In genomic region chr4:8874896-8875680, GRCh38 we compare ENCODE assay signal across 18 cellular contexts. TPM values are rescaled to one million over a fixed set of nuclear protein-coding genes. Genes with fewer than 3 reads are reported as not detected.
DNase-seq lines count a peak whose midpoint lies in the region; ATAC-seq and TF ChIP-seq lines count a peak whose summit lies in the region.
"Had no signal": no experiment of that assay in that cellular context is flagged by ENCODE, and none has a peak within 500 bp of the region (broad histone marks: within the 10 kb centered on the region; RNA-seq: fewer than 3 reads in every experiment).

No MANE protein-coding gene starts in this region.

- TF ChIP-seq CTCF in activated CD8-positive, alpha-beta T cell treated with anti-CD3 and anti-CD28 coated beads for 36 hours (IDR thresholded peaks at IDR 0.05), result no peak
- TF ChIP-seq CTCF in GM20000 (IDR thresholded peaks at IDR 0.05; ENCODE audit: extremely low read depth, missing control alignments), result no peak
- no peak for TF ChIP-seq CTCF in glutamatergic neuron (IDR thresholded peaks at IDR 0.05; ENCODE audit: partially characterized antibody, unreplicated experiment)
- no peak for TF ChIP-seq CTCF in MM.1S (IDR thresholded peaks at IDR 0.05; ENCODE audit: low read length)

- no peak for ATAC-seq in activated CD8-positive, alpha-beta T cell treated with anti-CD3 and anti-CD28 coated beads, Interleukin-2, amount 10 ng/mL, durations not matched to agents 7 days and 5 days
- no peak for ATAC-seq in activated CD8-positive, alpha-beta T cell treated with anti-CD3 and anti-CD28 coated beads for 36 hours
- ATAC-seq in left ventricle myocardium superior, result no peak
- ATAC-seq: A549 had no signal

- no peaks in the 10 kb centered on the region for H3K4me1 Mint-ChIP-seq in activated CD8-positive, alpha-beta T cell treated with anti-CD3 and anti-CD28 coated beads, Interleukin-2, amount 10 ng/mL, durations not matched to agents 7 days and 5 days (ENCODE audit: low read depth)
- H3K4me1 Mint-ChIP-seq in activated CD8-positive, alpha-beta T cell treated with anti-CD3 and anti-CD28 coated beads for 36 hours (ENCODE audit: low read depth), result peaks cover 4% of the 10 kb centered on the region
- H3K4me1 Mint-ChIP-seq in glutamatergic neuron (ENCODE audit: low read depth, unreplicated experiment), result peaks cover 8% of the 10 kb centered on the region

- peak overlapping the region; percentile 55 for H3K27ac Mint-ChIP-seq in activated CD8-positive, alpha-beta T cell treated with anti-CD3 and anti-CD28 coated beads, Interleukin-2, amount 10 ng/mL, durations not matched to agents 7 days and 5 days
- no peak overlapping the region for H3K27ac Mint-ChIP-seq in activated CD8-positive, alpha-beta T cell treated with anti-CD3 and anti-CD28 coated beads for 36 hours
- H3K27ac Mint-ChIP-seq in glutamatergic neuron (ENCODE audit: unreplicated experiment), result peak overlapping the region; percentile 53

- peaks cover 62% of the 10 kb centered on the region for H3K27me3 Mint-ChIP-seq in activated CD8-positive, alpha-beta T cell treated with anti-CD3 and anti-CD28 coated beads, Interleukin-2, amount 10 ng/mL, durations not matched to agents 7 days and 5 days (ENCODE audit: low read depth)
- peaks cover 61% of the 10 kb centered on the region for H3K27me3 Mint-ChIP-seq in activated CD8-positive, alpha-beta T cell treated with anti-CD3 and anti-CD28 coated beads for 36 hours
- peaks cover 40% of the 10 kb centered on the region for H3K27me3 Mint-ChIP-seq in glutamatergic neuron (ENCODE audit: unreplicated experiment)

- no peaks in the 10 kb centered on the region for H3K4me1 ChIP-seq in MM.1S (ENCODE audit: low read length)

- no peak for DNase-seq in activated CD8-positive, alpha-beta T cell treated with anti-CD3 and anti-CD28 coated beads, Interleukin-2, amount 10 ng/mL, durations not matched to agents 7 days and 5 days
- no peak for DNase-seq in activated CD8-positive, alpha-beta T cell treated with anti-CD3 and anti-CD28 coated beads for 36 hours
- DNase-seq in GM20000 (ENCODE audit: low spot score) (peak; percentile 30), SKM-1 (lab: John Stamatoyannopoulos, UW; ENCODE audit: unreplicated experiment) (peak; percentile 54), glutamatergic neuron (no peak), NCI-H526 treated with DMSO at 0.1 percent for 48 hours (lab: John Stamatoyannopoulos, UW) (no peak), left ventricle myocardium superior (no peak), MM.1S (no peak)
- DNase-seq: DMS53; MG63; NCI-H1436 treated with DMSO at 0.1 percent for 48 hours; NCI-H2081 treated with DMSO at 0.1 percent for 48 hours; NCI-H2227 treated with DMSO at 0.1 percent for 48 hours; NCI-H526; NK-92 treated with Interleukin-12 subunit alpha and Interleukin-12 subunit beta, amount 100 ng/mL, for 24 hours; PC-9 had no signal

- H3K9me2 ChIP-seq in MM.1S (replicated peaks; ENCODE audit: insufficient read depth, low read length), result no peaks in the 10 kb centered on the region

- no peak overlapping the region for H3K9ac ChIP-seq in MM.1S (ENCODE audit: low read length)
- H3K9ac ChIP-seq: KMS-11 had no signal

- POLR2A ChIA-PET in activated CD8-positive, alpha-beta T cell treated with anti-CD3 and anti-CD28 coated beads, Interleukin-2, amount 10 ng/mL, durations not matched to agents 7 days and 5 days (lab: Charles Lee), result no interaction called here
- POLR2A ChIA-PET in activated CD8-positive, alpha-beta T cell treated with anti-CD3 and anti-CD28 coated beads for 36 hours (lab: Charles Lee), result no interaction called here

- no peak overlapping the region for H3K4me2 ChIP-seq in MM.1S (ENCODE audit: low read depth, low read length)
- H3K4me2 ChIP-seq: A549, KMS-11, PC-9 had no signal

- no peaks in the 10 kb centered on the region for H3F3A ChIP-seq in MM.1S (ENCODE audit: insufficient read depth, low read length)

- no peaks in the 10 kb centered on the region for H3K79me2 ChIP-seq in MM.1S (ENCODE audit: low read length)

- no peaks in the 10 kb centered on the region for H3K36me3 Mint-ChIP-seq in activated CD8-positive, alpha-beta T cell treated with anti-CD3 and anti-CD28 coated beads, Interleukin-2, amount 10 ng/mL, durations not matched to agents 7 days and 5 days (ENCODE audit: low read depth)
- H3K36me3 Mint-ChIP-seq in activated CD8-positive, alpha-beta T cell treated with anti-CD3 and anti-CD28 coated beads for 36 hours (ENCODE audit: low read depth), result no peaks in the 10 kb centered on the region
- peaks cover 11% of the 10 kb centered on the region for H3K36me3 Mint-ChIP-seq in glutamatergic neuron (ENCODE audit: unreplicated experiment)

- CTCF ChIA-PET in activated CD8-positive, alpha-beta T cell treated with anti-CD3 and anti-CD28 coated beads, Interleukin-2, amount 10 ng/mL, durations not matched to agents 7 days and 5 days (lab: Charles Lee), result no interaction called here
- CTCF ChIA-PET in activated CD8-positive, alpha-beta T cell treated with anti-CD3 and anti-CD28 coated beads for 36 hours (lab: Charles Lee), result interaction anchor here (0.8 to 1.3 kb wide), 2 partner anchors 11 to 187 kb away, joined by 3 read pairs; no protein-coding TSS in a partner anchor

- H3K36me3 ChIP-seq in MM.1S (replicated peaks; ENCODE audit: insufficient read depth, low read length), result no peaks in the 10 kb centered on the region
- H3K36me3 ChIP-seq: MG63 had no signal

- peaks cover 72% of the 10 kb centered on the region for H3K27me3 ChIP-seq in MM.1S (replicated peaks; ENCODE audit: insufficient read depth, low read length)
- H3K27me3 ChIP-seq: MG63 had no signal

- intact Hi-C loops in activated CD8-positive, alpha-beta T cell treated with anti-CD3 and anti-CD28 coated beads for 36 hours (cut with micrococcal nuclease), result no loop called here
- intact Hi-C loops in left ventricle myocardium superior (cut with micrococcal nuclease), result no loop called here

- H3K27ac ChIP-seq in MM.1S (ENCODE audit: low read length), result no peak overlapping the region
- H3K27ac ChIP-seq: A549, KMS-11, PC-9 had no signal

- no peak overlapping the region for H2AFZ ChIP-seq in MM.1S (ENCODE audit: low read length)
- H2AFZ ChIP-seq: PC-9 had no signal

- no peaks in the 10 kb centered on the region for H4K20me1 ChIP-seq in MM.1S (ENCODE audit: insufficient read depth, low read length)

- H3K9me3 Mint-ChIP-seq in activated CD8-positive, alpha-beta T cell treated with anti-CD3 and anti-CD28 coated beads, Interleukin-2, amount 10 ng/mL, durations not matched to agents 7 days and 5 days (ENCODE audit: insufficient read depth), result no peaks in the 10 kb centered on the region
- H3K9me3 Mint-ChIP-seq in activated CD8-positive, alpha-beta T cell treated with anti-CD3 and anti-CD28 coated beads for 36 hours, result peaks cover 1% of the 10 kb centered on the region
- H3K9me3 Mint-ChIP-seq in glutamatergic neuron (ENCODE audit: unreplicated experiment), result peaks cover 17% of the 10 kb centered on the region

- no peak overlapping the region for H3K4me3 ChIP-seq in MM.1S (ENCODE audit: low read length)
- H3K4me3 ChIP-seq: A549, MG63, PC-9 had no signal

- no peaks in the 10 kb centered on the region for H3K9me3 ChIP-seq in MM.1S (replicated peaks; ENCODE audit: insufficient read depth, low read length)
- H3K9me3 ChIP-seq: A549, MG63 had no signal

- no peak overlapping the region for H3K4me3 Mint-ChIP-seq in activated CD8-positive, alpha-beta T cell treated with anti-CD3 and anti-CD28 coated beads, Interleukin-2, amount 10 ng/mL, durations not matched to agents 7 days and 5 days
- no peak overlapping the region for H3K4me3 Mint-ChIP-seq in activated CD8-positive, alpha-beta T cell treated with anti-CD3 and anti-CD28 coated beads for 36 hours
- H3K4me3 Mint-ChIP-seq in glutamatergic neuron (ENCODE audit: unreplicated experiment), result no peak overlapping the region

RNA-seq across cellular contexts. Expression of gene HMX1, which starts 3.4 kb away (rescaled TPM):
- not detected for total RNA-seq in activated CD8-positive, alpha-beta T cell treated with anti-CD3 and anti-CD28 coated beads, Interleukin-2, amount 10 ng/mL, durations not matched to agents 7 days and 5 days
- not detected for total RNA-seq in activated CD8-positive, alpha-beta T cell treated with anti-CD3 and anti-CD28 coated beads for 36 hours
- total RNA-seq in glutamatergic neuron (ENCODE audit: unreplicated experiment), result 1.7 TPM
- not detected for total RNA-seq in left ventricle myocardium superior
- total RNA-seq: PC-9 had no signal

Comparison
In these comparisons a context has a peak if more than half of its experiments do, and no peak if none do; other contexts are left out.
1. DNase-seq: peak in GM20000 (single experiment) and SKM-1 (single experiment); none in activated CD8-positive, alpha-beta T cell treated with anti-CD3 and anti-CD28 coated beads, Interleukin-2, amount 10 ng/mL, durations not matched to agents 7 days and 5 days (single experiment), activated CD8-positive, alpha-beta T cell treated with anti-CD3 and anti-CD28 coated beads for 36 hours (single experiment), glutamatergic neuron (single experiment), NCI-H526 treated with DMSO at 0.1 percent for 48 hours (single experiment), left ventricle myocardium superior (single experiment) and MM.1S (single experiment).